In the genomic region with DNA sequence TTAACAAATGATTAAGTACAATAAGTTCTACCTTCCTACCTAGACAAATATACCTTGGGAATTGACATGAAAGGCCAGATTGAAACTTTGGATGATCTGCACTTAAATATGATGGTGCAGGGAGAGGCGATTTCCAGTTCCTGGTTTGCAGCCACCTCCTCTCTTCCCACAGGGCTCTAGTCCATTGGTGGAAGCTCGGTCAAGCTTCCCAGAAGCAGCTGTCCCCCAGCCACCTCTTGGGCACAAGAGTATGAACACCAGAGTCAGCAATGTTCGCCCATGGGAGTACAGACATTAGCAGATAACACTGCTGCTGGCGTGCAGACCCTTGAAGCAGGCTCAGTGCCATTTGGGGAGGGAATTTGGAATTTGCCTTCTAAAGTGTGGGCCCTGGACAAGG, we compare ENCODE assay signal across 1 cellular context.
TF ChIP-seq lines count a peak whose summit lies in the region.

No MANE protein-coding gene starts in this region.

TF ChIP-seq in HepG2, 621 proteins besides CTCF, POLR2A, EP300 and RAD21:
- TF ChIP-seq ZBTB20 (CRISPR knock-in tag; IDR thresholded peaks at IDR 0.05; ENCODE audit: borderline replicate concordance, low read depth) (no peak), NFRKB (IDR thresholded peaks at IDR 0.05) (no peak), ZNF749 (CRISPR knock-in tag; IDR thresholded peaks at IDR 0.05; ENCODE audit: borderline replicate concordance) (no peak), NFIB (CRISPR knock-in tag; IDR thresholded peaks at IDR 0.05; ENCODE audit: borderline replicate concordance) (no peak), SAP130 (CRISPR knock-in tag; IDR thresholded peaks at IDR 0.05; ENCODE audit: low read depth) (no peak), ZNF24 (IDR thresholded peaks at IDR 0.05) (no peak), ZFP90 (CRISPR knock-in tag; IDR thresholded peaks at IDR 0.05; ENCODE audit: borderline replicate concordance) (no peak), SP2 (CRISPR knock-in tag; IDR thresholded peaks at IDR 0.05) (no peak), ZNF780A (CRISPR knock-in tag; IDR thresholded peaks at IDR 0.05) (no peak), ZNF574 (CRISPR knock-in tag; IDR thresholded peaks at IDR 0.05) (no peak), ZNF510 (CRISPR knock-in tag; IDR thresholded peaks at IDR 0.05; ENCODE audit: low read depth) (no peak), ZNF343 (CRISPR knock-in tag; IDR thresholded peaks at IDR 0.05) (no peak), ZNF205 (CRISPR knock-in tag; IDR thresholded peaks at IDR 0.05) (no peak), BRCA1 (CRISPR knock-in tag; IDR thresholded peaks at IDR 0.05) (no peak), ETV6 (CRISPR knock-in tag; conservative IDR thresholded peaks at IDR 0.05) (no peak), MIER2 (CRISPR knock-in tag; IDR thresholded peaks at IDR 0.05) (no peak), ZNF615 (CRISPR knock-in tag; IDR thresholded peaks at IDR 0.05; ENCODE audit: borderline replicate concordance) (no peak)
- TF ChIP-seq, protein P1, sequence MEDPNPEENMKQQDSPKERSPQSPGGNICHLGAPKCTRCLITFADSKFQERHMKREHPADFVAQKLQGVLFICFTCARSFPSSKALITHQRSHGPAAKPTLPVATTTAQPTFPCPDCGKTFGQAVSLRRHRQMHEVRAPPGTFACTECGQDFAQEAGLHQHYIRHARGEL (CRISPR knock-in tag; IDR thresholded peaks at IDR 0.05) = no peak
- TF ChIP-seq, protein P2, sequence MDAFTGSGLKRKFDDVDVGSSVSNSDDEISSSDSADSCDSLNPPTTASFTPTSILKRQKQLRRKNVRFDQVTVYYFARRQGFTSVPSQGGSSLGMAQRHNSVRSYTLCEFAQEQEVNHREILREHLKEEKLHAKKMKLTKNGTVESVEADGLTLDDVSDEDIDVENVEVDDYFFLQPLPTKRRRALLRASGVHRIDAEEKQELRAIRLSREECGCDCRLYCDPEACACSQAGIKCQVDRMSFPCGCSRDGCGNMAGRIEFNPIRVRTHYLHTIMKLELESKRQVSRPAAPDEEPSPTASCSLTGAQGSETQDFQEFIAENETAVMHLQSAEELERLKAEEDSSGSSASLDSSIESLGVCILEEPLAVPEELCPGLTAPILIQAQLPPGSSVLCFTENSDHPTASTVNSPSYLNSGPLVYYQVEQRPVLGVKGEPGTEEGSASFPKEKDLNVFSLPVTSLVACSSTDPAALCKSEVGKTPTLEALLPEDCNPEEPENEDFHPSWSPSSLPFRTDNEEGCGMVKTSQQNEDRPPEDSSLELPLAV (CRISPR knock-in tag; conservative IDR thresholded peaks at IDR 0.05; ENCODE audit: low read depth) = no peak
- TF ChIP-seq, protein P3, sequence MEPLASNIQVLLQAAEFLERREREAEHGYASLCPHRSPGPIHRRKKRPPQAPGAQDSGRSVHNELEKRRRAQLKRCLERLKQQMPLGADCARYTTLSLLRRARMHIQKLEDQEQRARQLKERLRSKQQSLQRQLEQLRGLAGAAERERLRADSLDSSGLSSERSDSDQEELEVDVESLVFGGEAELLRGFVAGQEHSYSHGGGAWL (CRISPR knock-in tag; IDR thresholded peaks at IDR 0.05) = no peak
